Comparison of ENCODE assay signal across 8 cellular contexts in genomic region chr4:67545199-67545995, GRCh38. TPM values are rescaled to one million over a fixed set of nuclear protein-coding genes. Genes with fewer than 3 reads are reported as not detected.
A peak's percentile ranks its signal among the peaks of the same experiment; 100 is the strongest.
DNase-seq lines count a peak whose midpoint lies in the region; ATAC-seq and TF ChIP-seq lines count a peak whose summit lies in the region.

Gene CENPC (minus strand): TSS chr4:67545503. CDS start chr4:67545355, 148 bp downstream.

- TF ChIP-seq CTCF in Panc1 (IDR thresholded peaks at IDR 0.05), result no peak

- in situ Hi-C loops in Panc1 (cut with HindIII; ENCODE audit: low pct_unique_long_range_greater_than_20kb, low sequenced_read_pairs), result no loop called here

- DNase-seq in DMS53 (lab: John Stamatoyannopoulos, UW) (peak; percentile 98), KG1 (lab: John Stamatoyannopoulos, UW) (peak; percentile 89), Panc1 (ENCODE audit: low read depth, low spot score) (peak; percentile 72)
- DNase-seq in activated T-cell treated with anti-CD3 and anti-CD28 coated beads, Interleukin-2, amount 50 U/mL, for 4 hours, result peak; percentile 85
- peak; percentile 84 to 87 for DNase-seq in stimulated activated CD8-positive, alpha-beta memory T cell treated with anti-CD3 and anti-CD28 coated beads, Interleukin-7, amount 100 ng/mL, for 4 hours (ENCODE audit: low read depth in 2 of 2)

- H3K9me3 ChIP-seq in Panc1 (ENCODE audit: control insufficient read depth, insufficient read depth, low read depth, low read length) (no peaks in the 10 kb centered on the region), muscle layer of duodenum (ENCODE audit: control insufficient read depth in 1 of 2, low read length in 2 of 2) (no peaks in the 10 kb centered on the region)

- no peaks in the 10 kb centered on the region for H3K9me3 Mint-ChIP-seq in activated T-cell treated with anti-CD3 and anti-CD28 coated beads, Interleukin-2, amount 50 U/mL, for 4 hours

- peak within 1 kb of the TSS; percentile 97 for H3K4me3 Mint-ChIP-seq in activated T-cell treated with anti-CD3 and anti-CD28 coated beads, Interleukin-2, amount 50 U/mL, for 4 hours

- H3K27me3 ChIP-seq in Panc1 (ENCODE audit: control insufficient read depth, insufficient read depth, low read length), result no peaks in the 10 kb centered on the region
- H3K27me3 ChIP-seq in muscle layer of duodenum (ENCODE audit: low read depth, low read length), result no peaks in the 10 kb centered on the region

- ATAC-seq in GM21723 (IDR thresholded peaks at IDR 0.05; ENCODE audit: unreplicated experiment) (peak; percentile 95), Panc1 (peak; percentile 100), esophagus mucosa (peak; percentile 98)
- peak; percentile 98 for ATAC-seq in activated T-cell treated with anti-CD3 and anti-CD28 coated beads, Interleukin-2, amount 50 U/mL, for 4 hours

- H3K27me3 Mint-ChIP-seq in activated T-cell treated with anti-CD3 and anti-CD28 coated beads, Interleukin-2, amount 50 U/mL, for 4 hours (ENCODE audit: low read depth), result no peaks in the 10 kb centered on the region

- CTCF ChIA-PET in Panc1 (lab: Charles Lee), result no interaction called here

- H3K36me3 Mint-ChIP-seq in activated T-cell treated with anti-CD3 and anti-CD28 coated beads, Interleukin-2, amount 50 U/mL, for 4 hours (ENCODE audit: insufficient read depth), result peaks cover 17% of the 10 kb centered on the region

- POLR2A ChIA-PET in Panc1 (lab: Charles Lee), result no interaction called here

- H3K4me3 ChIP-seq in Panc1 (ENCODE audit: low read depth in 2 of 2, low read length in 2 of 2) (peak within 1 kb of the TSS; percentile 92 to 95), muscle layer of duodenum (ENCODE audit: low read depth in 1 of 2, low read length in 2 of 2) (peak within 1 kb of the TSS; percentile 76 to 88)

- intact Hi-C loops in Panc1 (cut with micrococcal nuclease; ENCODE audit: unreplicated experiment), result loop anchor here (5.0 kb wide), 2 partner anchors 367 to 632 kb away; no protein-coding TSS in a partner anchor

- H3K4me1 Mint-ChIP-seq in activated T-cell treated with anti-CD3 and anti-CD28 coated beads, Interleukin-2, amount 50 U/mL, for 4 hours (ENCODE audit: low read depth), result peaks cover 33% of the 10 kb centered on the region

- BruUV-seq in Panc1 (replicated peaks; lab: Mats Ljungman, UMichigan), result no TSS peak

- H3K36me3 ChIP-seq in Panc1 (ENCODE audit: control insufficient read depth, insufficient read depth, low read length) (peaks cover 8% of the 10 kb centered on the region), muscle layer of duodenum (ENCODE audit: control insufficient read depth in 1 of 2, insufficient read depth in 2 of 2, low read length in 2 of 2) (peaks cover 7 to 8% of the 10 kb centered on the region in 2 donors)

- H3K4me1 ChIP-seq in Panc1 (ENCODE audit: control insufficient read depth, insufficient read depth, low read length) (peaks cover 3% of the 10 kb centered on the region; the same call in 1 of the 2 replicates), muscle layer of duodenum (ENCODE audit: control insufficient read depth in 1 of 2, insufficient read depth in 2 of 2, low read length in 2 of 2) (peaks cover 16% of the 10 kb centered on the region in 2 donors)

- H3K27ac ChIP-seq in Panc1 (ENCODE audit: low read length) (peak within 1 kb of the TSS; percentile 91), muscle layer of duodenum (ENCODE audit: low read length) (peak within 1 kb of the TSS; percentile 93)

RNA-seq across cellular contexts. Expression of gene CENPC, which starts in this region (rescaled TPM):
- total RNA-seq in Panc1 (2021; ENCODE audit: unreplicated experiment) (10.1 TPM), esophagus mucosa (16.2 TPM)
- 3.7 TPM for polyA plus RNA-seq in Panc1 (2012; ENCODE audit: insufficient read length)
- total RNA-seq in activated T-cell treated with anti-CD3 and anti-CD28 coated beads, Interleukin-2, amount 50 U/mL, for 4 hours, result 10 to 100 TPM in 2 of 3 donors, 1 to 10 TPM in 1; 9.2 to 13.3 (median 10.2) TPM

Comparison
In these comparisons a context has a peak if more than half of its experiments do, and no peak if none do; other contexts are left out.
1. Peak in every context shown above with its lines: DNase-seq, ATAC-seq, H3K4me3 ChIP-seq and H3K27ac ChIP-seq.